Comparison of ENCODE assay signal across 9 cellular contexts in genomic region chr20:16476032-16476431, GRCh38.
DNase-seq lines count a peak whose midpoint lies in the region; ATAC-seq and TF ChIP-seq lines count a peak whose summit lies in the region.
"Had no signal": no experiment of that assay in that cellular context is flagged by ENCODE, and none has a peak within 500 bp of the region (broad histone marks: within the 10 kb centered on the region; RNA-seq: fewer than 3 reads in every experiment).

No MANE protein-coding gene starts in this region.

- H3K4me1 ChIP-seq in psoas muscle = peaks cover 29% of the 10 kb centered on the region

- no peak for TF ChIP-seq POLR2A in NB4 (IDR thresholded peaks at IDR 0.05; ENCODE audit: extremely low read depth, insufficient read length)

- intact Hi-C loops in psoas muscle (cut with DNase I) = loop anchor here (10.0 kb wide), 2 partner anchors 121 to 191 kb away; no protein-coding TSS in a partner anchor

- peak; percentile 41 for TF ChIP-seq CTCF in NB4 (IDR thresholded peaks at IDR 0.05; ENCODE audit: low read depth, low read length)
- TF ChIP-seq CTCF in SU-DHL-6 (IDR thresholded peaks at IDR 0.05; ENCODE audit: insufficient read depth, low read length, poor library complexity, severe bottlenecking) = peak; percentile 35
- peak; percentile 73 for TF ChIP-seq CTCF in psoas muscle (IDR thresholded peaks at IDR 0.05)

- H3K9me2 ChIP-seq in SU-DHL-6 (replicated peaks; ENCODE audit: insufficient read depth, low read length) = no peaks in the 10 kb centered on the region

- no peak overlapping the region for H3K9ac ChIP-seq in SU-DHL-6 (ENCODE audit: low read length)

- H4K20me1 ChIP-seq in SU-DHL-6 (ENCODE audit: low read depth, low read length) = no peaks in the 10 kb centered on the region

- H3K9me3 ChIP-seq in SU-DHL-6 (ENCODE audit: insufficient read depth, low read length) (no peaks in the 10 kb centered on the region), psoas muscle (no peaks in the 10 kb centered on the region)
- H3K9me3 ChIP-seq: SJCRH30 had no signal

- H3F3A ChIP-seq in SU-DHL-6 (ENCODE audit: insufficient read depth) = no peaks in the 10 kb centered on the region

- 2 to 5% (median 4%) methylated on average over 3 of the region's 3 CpGs for WGBS in psoas muscle, 3 donors

- DNase-seq in DMS 273 treated with DMSO at 0.1 percent for 48 hours (lab: John Stamatoyannopoulos, UW) = peak; percentile 11
- peak; percentile 57 for DNase-seq in NB4 (ENCODE audit: low read depth)
- peak; percentile 45 for DNase-seq in foreskin melanocyte
- DNase-seq in psoas muscle = no peak
- DNase-seq in GDM1 (lab: John Stamatoyannopoulos, UW) = no peak
- DNase-seq in activated CD4-positive, CD25-positive, alpha-beta regulatory T cell (lab: John Stamatoyannopoulos, UW) = no peak

- no peaks in the 10 kb centered on the region for H3K36me3 ChIP-seq in SU-DHL-6 (ENCODE audit: low read length)
- H3K36me3 ChIP-seq in psoas muscle (ENCODE audit: insufficient read depth in 1 of 2, low read depth in 1 of 2) = no peaks in the 10 kb centered on the region
- H3K36me3 ChIP-seq: SJCRH30 had no signal

- H3K27me3 ChIP-seq in SU-DHL-6 (ENCODE audit: low read length) = no peaks in the 10 kb centered on the region
- H3K27me3 ChIP-seq in psoas muscle (ENCODE audit: insufficient read depth in 3 of 3, low read length in 2 of 3) = no peaks in the 10 kb centered on the region
- H3K27me3 ChIP-seq: SJCRH30 had no signal

- H3K4me3 ChIP-seq in NB4 (ENCODE audit: low read depth, low read length) (no peak overlapping the region), SU-DHL-6 (ENCODE audit: insufficient read depth, low read length, poor library complexity, severe bottlenecking) (no peak overlapping the region), psoas muscle (no peak overlapping the region)
- H3K4me3 ChIP-seq: SJCRH30 had no signal

- ATAC-seq in GM21619 (IDR thresholded peaks at IDR 0.05; ENCODE audit: unreplicated experiment) (peak; percentile 56), psoas muscle (peak; percentile 79 to 89 (median 84))

- H3K79me2 ChIP-seq in SU-DHL-6 (ENCODE audit: insufficient read depth, low read length) = no peaks in the 10 kb centered on the region

- no peak overlapping the region for H2AFZ ChIP-seq in SU-DHL-6 (ENCODE audit: low read depth, low read length, severe bottlenecking)

- H3K27ac ChIP-seq in SU-DHL-6 (ENCODE audit: low read depth, low read length) (no peak overlapping the region), psoas muscle (no peak overlapping the region)
- H3K27ac ChIP-seq: SJCRH30 had no signal

- no peak overlapping the region for H3K4me2 ChIP-seq in SU-DHL-6 (ENCODE audit: low read depth, low read length, poor library complexity, severe bottlenecking)

Comparison
In these comparisons a context has a peak if more than half of its experiments do, and no peak if none do; other contexts are left out.
1. DNase-seq: peak in DMS 273 treated with DMSO at 0.1 percent for 48 hours (single experiment), NB4 (single experiment) and foreskin melanocyte (single experiment); none in psoas muscle (0 of 2), GDM1 (single experiment) and activated CD4-positive, CD25-positive, alpha-beta regulatory T cell (0 of 4).
2. Peak in every context shown above with its lines, with median percentiles within 50 percentile points of each other: CTCF ChIP-seq.